8 cellular contexts compared by ENCODE assay signal in the genomic region with DNA sequence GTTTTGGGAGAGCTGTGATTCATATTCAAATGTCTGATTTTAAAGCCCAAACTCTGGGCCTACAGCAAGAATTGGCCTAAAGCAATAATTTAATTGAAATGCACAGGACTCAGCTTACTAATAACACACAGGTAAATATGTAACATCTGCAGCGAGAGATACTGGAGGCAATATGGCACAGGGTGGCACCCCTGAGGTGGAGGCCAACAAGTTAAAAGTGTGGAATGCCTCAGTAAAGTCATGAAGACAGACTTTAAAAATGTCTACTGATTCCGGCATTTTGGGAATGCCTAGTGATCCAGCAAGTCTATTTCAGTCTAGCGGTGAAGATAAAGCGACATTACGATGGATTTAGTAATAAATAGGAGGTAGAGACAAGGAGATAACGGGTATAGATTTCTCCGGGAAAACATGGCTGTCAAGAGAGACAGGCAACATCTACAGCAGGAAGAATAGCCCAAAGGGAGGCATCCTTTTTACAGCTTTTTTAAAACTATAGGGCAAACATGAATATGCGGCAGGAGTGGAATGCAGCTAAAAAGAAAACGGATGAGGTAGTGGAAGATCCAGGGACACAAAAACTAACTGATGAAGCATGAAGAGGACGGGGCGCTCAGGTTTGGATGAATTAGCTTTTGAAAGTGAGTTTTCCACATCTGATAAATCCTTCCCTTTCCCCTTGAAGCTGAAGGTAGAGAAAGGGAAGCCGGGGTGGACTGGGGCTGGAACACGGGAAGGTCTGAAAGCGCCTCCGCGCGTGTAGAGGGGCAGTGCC. TPM values are rescaled to one million over a fixed set of nuclear protein-coding genes. Genes with fewer than 3 reads are reported as not detected.
DNase-seq lines count a peak whose midpoint lies in the region; ATAC-seq and TF ChIP-seq lines count a peak whose summit lies in the region.

No MANE protein-coding gene starts in this region.

- no peaks in the 10 kb centered on the region for H3K9me3 Mint-ChIP-seq in activated T-cell treated with anti-CD3 and anti-CD28 coated beads, Interleukin-2, amount 50 U/mL, for 4 hours
- peaks cover 6% of the 10 kb centered on the region for H3K9me3 Mint-ChIP-seq in activated naive CD8-positive, alpha-beta T cell treated with anti-CD3 and anti-CD28 coated beads for 36 hours

- TF ChIP-seq CTCF in tibial artery (IDR thresholded peaks at IDR 0.05): no peak

- H3K4me1 ChIP-seq in tibial artery: peaks cover 0 to 19% (median 11%) of the 10 kb centered on the region in 4 donors

- H3K27me3 Mint-ChIP-seq in activated T-cell treated with anti-CD3 and anti-CD28 coated beads, Interleukin-2, amount 50 U/mL, for 4 hours (ENCODE audit: low read depth): no peaks in the 10 kb centered on the region
- H3K27me3 Mint-ChIP-seq in activated naive CD8-positive, alpha-beta T cell treated with anti-CD3 and anti-CD28 coated beads for 36 hours: no peaks in the 10 kb centered on the region

- peak overlapping the region; percentile 54 for H3K27ac Mint-ChIP-seq in activated naive CD8-positive, alpha-beta T cell treated with anti-CD3 and anti-CD28 coated beads for 36 hours

- H3K4me3 ChIP-seq in tibial artery: peak overlapping the region; percentile 91

- ATAC-seq in activated T-cell treated with anti-CD3 and anti-CD28 coated beads, Interleukin-2, amount 50 U/mL, for 4 hours: no peak
- ATAC-seq in HG03045 (IDR thresholded peaks at IDR 0.05; ENCODE audit: unreplicated experiment) (no peak), HG03159 (IDR thresholded peaks at IDR 0.05; ENCODE audit: unreplicated experiment) (no peak)

- intact Hi-C loops in tibial artery (cut with DNase I; ENCODE audit: low total_unique reads): no loop called here

- no peak for DNase-seq in activated T-cell treated with anti-CD3 and anti-CD28 coated beads, Interleukin-2, amount 50 U/mL, for 4 hours
- DNase-seq in activated T-cell treated with anti-CD3 and anti-CD28 coated beads, Interleukin-2, amount 50 U/mL, for 48 hours: no peak
- no peak for DNase-seq in activated naive CD8-positive, alpha-beta T cell treated with anti-CD3 and anti-CD28 coated beads for 36 hours
- DNase-seq in tibial artery: no peak
- DNase-seq in NCI-H2107 (lab: John Stamatoyannopoulos, UW): no peak

- no peaks in the 10 kb centered on the region for H3K36me3 ChIP-seq in tibial artery

- H3K36me3 Mint-ChIP-seq in activated T-cell treated with anti-CD3 and anti-CD28 coated beads, Interleukin-2, amount 50 U/mL, for 4 hours (ENCODE audit: insufficient read depth): no peaks in the 10 kb centered on the region
- H3K36me3 Mint-ChIP-seq in activated naive CD8-positive, alpha-beta T cell treated with anti-CD3 and anti-CD28 coated beads for 36 hours: peaks cover 28% of the 10 kb centered on the region

- H3K27me3 ChIP-seq in layer of hippocampus (ENCODE audit: control insufficient read depth, insufficient read depth, low read length) (no peaks in the 10 kb centered on the region), tibial artery (no peaks in the 10 kb centered on the region)

- H3K27ac ChIP-seq in layer of hippocampus (ENCODE audit: low read depth, low read length): peak overlapping the region; percentile 85
- H3K27ac ChIP-seq in tibial artery: peak overlapping the region; percentile 81 to 93

- peaks cover 20% of the 10 kb centered on the region for H3K4me1 Mint-ChIP-seq in activated T-cell treated with anti-CD3 and anti-CD28 coated beads, Interleukin-2, amount 50 U/mL, for 4 hours (ENCODE audit: low read depth)
- H3K4me1 Mint-ChIP-seq in activated naive CD8-positive, alpha-beta T cell treated with anti-CD3 and anti-CD28 coated beads for 36 hours: peaks cover 26% of the 10 kb centered on the region

- peak overlapping the region; percentile 92 for H3K4me3 Mint-ChIP-seq in activated T-cell treated with anti-CD3 and anti-CD28 coated beads, Interleukin-2, amount 50 U/mL, for 4 hours
- H3K4me3 Mint-ChIP-seq in activated naive CD8-positive, alpha-beta T cell treated with anti-CD3 and anti-CD28 coated beads for 36 hours: peak overlapping the region; percentile 84

- H3K9me3 ChIP-seq in tibial artery: no peaks in the 10 kb centered on the region

RNA-seq across cellular contexts. Expression of a gene that starts 1.2 kb away (rescaled TPM):
- total RNA-seq in activated T-cell treated with anti-CD3 and anti-CD28 coated beads, Interleukin-2, amount 50 U/mL, for 4 hours: 1 to 10 TPM; 6.7 to 7.8 (median 7.5) TPM
- total RNA-seq in activated naive CD8-positive, alpha-beta T cell treated with anti-CD3 and anti-CD28 coated beads for 36 hours: 10 to 100 TPM; 10.2 to 10.9 TPM

RNA-seq across cellular contexts. Expression of a gene that starts 37.3 kb away (rescaled TPM):
- total RNA-seq in activated T-cell treated with anti-CD3 and anti-CD28 coated beads, Interleukin-2, amount 50 U/mL, for 4 hours: under 1 TPM; 0.61 to 0.71 (median 0.66) TPM
- 1 to 10 TPM; 2.0 to 2.2 TPM for total RNA-seq in activated naive CD8-positive, alpha-beta T cell treated with anti-CD3 and anti-CD28 coated beads for 36 hours
